In genomic region chr7:106065560-106066500, GRCh38 we compare ENCODE assay signal across 9 cellular contexts. TPM values are rescaled to one million over a fixed set of nuclear protein-coding genes. Genes with fewer than 3 reads are reported as not detected.
A peak's percentile ranks its signal among the peaks of the same experiment; 100 is the strongest.
DNase-seq lines count a peak whose midpoint lies in the region; ATAC-seq and TF ChIP-seq lines count a peak whose summit lies in the region.
"Had no signal": no experiment of that assay in that cellular context is flagged by ENCODE, and none has a peak within 500 bp of the region (broad histone marks: within the 10 kb centered on the region; RNA-seq: fewer than 3 reads in every experiment).

No MANE protein-coding gene starts in this region.

- H3K27me3 ChIP-seq in liver (ENCODE audit: control insufficient read depth in 4 of 4, insufficient read depth in 4 of 4, low read length in 3 of 4) (no peaks in the 10 kb centered on the region), subcutaneous abdominal adipose tissue (ENCODE audit: control insufficient read depth in 5 of 5, insufficient read depth in 4 of 5, low read length in 5 of 5) (no peaks in the 10 kb centered on the region)

- H3K9me3 ChIP-seq in liver (ENCODE audit: control insufficient read depth in 4 of 4, low read length in 3 of 4): no peaks in the 10 kb centered on the region
- H3K9me3 ChIP-seq in subcutaneous abdominal adipose tissue (ENCODE audit: control insufficient read depth in 5 of 5, low read length in 5 of 5): no peaks in the 10 kb centered on the region

- peak overlapping the region in 1 of 2 donors; percentile 56 for H3K9ac ChIP-seq in liver (ENCODE audit: low read depth in 1 of 2, low read length in 2 of 2)
- H3K9ac ChIP-seq in subcutaneous abdominal adipose tissue (ENCODE audit: low read length in 5 of 5): peak overlapping the region in 4 of 5 donors; percentile 50 to 71 (median 61)

- TF ChIP-seq RAD21 in liver (IDR thresholded peaks at IDR 0.05): peak in 1 of 2 donors; percentile 37

- TF ChIP-seq CTCF in cardiac fibroblast (IDR thresholded peaks at IDR 0.05; ENCODE audit: low read depth, low read length) (no peak), liver (IDR thresholded peaks at IDR 0.05; ENCODE audit: low read depth, low read length, missing input control) (no peak)

- H3K36me3 ChIP-seq in liver (ENCODE audit: control insufficient read depth in 4 of 4, insufficient read depth in 3 of 4, low read depth in 1 of 4, low read length in 3 of 4) (no peaks in the 10 kb centered on the region), subcutaneous abdominal adipose tissue (ENCODE audit: control insufficient read depth in 5 of 5, insufficient read depth in 5 of 5, low read length in 5 of 5) (no peaks in the 10 kb centered on the region)

- H3K27ac ChIP-seq in liver (ENCODE audit: low read depth in 1 of 2, low read length in 2 of 2): peak overlapping the region; percentile 85 to 96
- H3K27ac ChIP-seq in subcutaneous abdominal adipose tissue (ENCODE audit: low read depth, low read length): peak overlapping the region; percentile 97

- peaks cover 4 to 25% (median 13%) of the 10 kb centered on the region in 4 donors for H3K4me1 ChIP-seq in liver (ENCODE audit: control insufficient read depth in 4 of 4, insufficient read depth in 4 of 4, low read length in 3 of 4)
- peaks cover 2 to 55% (median 49%) of the 10 kb centered on the region in 5 donors for H3K4me1 ChIP-seq in subcutaneous abdominal adipose tissue (ENCODE audit: control insufficient read depth in 5 of 5, insufficient read depth in 5 of 5, low read length in 5 of 5)

- no peak for ATAC-seq in GM21390 (IDR thresholded peaks at IDR 0.05; ENCODE audit: unreplicated experiment)
- ATAC-seq in HG03354 (IDR thresholded peaks at IDR 0.05; ENCODE audit: poor library complexity, severe bottlenecking, unreplicated experiment): no peak

- 28% methylated on average over 26 of the region's 26 CpGs for WGBS in liver

- peak; percentile 35 for DNase-seq in LHCN-M2 (ENCODE audit: low read depth)
- DNase-seq in cardiac fibroblast (ENCODE audit: low read depth in 2 of 2): peak in 1 of 2 donors; percentile 39
- DNase-seq in NK-92 (lab: John Stamatoyannopoulos, UW; ENCODE audit: unreplicated experiment): no peak
- no peak for DNase-seq in NCI-H187 treated with DMSO at 0.1 percent for 48 hours (lab: John Stamatoyannopoulos, UW)
- DNase-seq: stimulated activated CD4-positive, alpha-beta T cell treated with anti-CD3 and anti-CD28 coated beads, Interleukin-2, amount 100 ng/mL, for 24 hours had no signal

- H3K4me3 ChIP-seq in cardiac fibroblast (replicated peaks in 1 of 2; ENCODE audit: low read depth in 2 of 2, low read length in 2 of 2) (peak overlapping the region; percentile 21 to 33), liver (ENCODE audit: low read depth in 1 of 3, low read length in 3 of 3) (peak overlapping the region in 2 of 3 donors; percentile 22 to 50), subcutaneous abdominal adipose tissue (ENCODE audit: low read depth in 1 of 5, low read length in 5 of 5) (peak overlapping the region; percentile 35 to 45 (median 42))

TF ChIP-seq in liver, 16 proteins besides CTCF, POLR2A, EP300 and RAD21:
- TF ChIP-seq NR2F2 (IDR thresholded peaks at IDR 0.05) (no peak), JUND (IDR thresholded peaks at IDR 0.05) (peak in 1 of 2 donors; percentile 17), SP1 (IDR thresholded peaks at IDR 0.05) (peak; percentile 61), MAX (IDR thresholded peaks at IDR 0.05) (peak; percentile 55), GABPA (IDR thresholded peaks at IDR 0.05 in 1 of 2, conservative IDR thresholded peaks at IDR 0.05 in 1 of 2) (no peak), RXRA (IDR thresholded peaks at IDR 0.05) (peak; percentile 82 to 91), TAF1 (conservative IDR thresholded peaks at IDR 0.05) (peak; percentile 18), HNF4A (conservative IDR thresholded peaks at IDR 0.05) (peak; percentile 69 to 70), EGR1 (IDR thresholded peaks at IDR 0.05; ENCODE audit: low read depth in 2 of 2) (no peak), FOXA2 (IDR thresholded peaks at IDR 0.05) (no peak), REST (IDR thresholded peaks at IDR 0.05) (peak; percentile 79), FOXA1 (IDR thresholded peaks at IDR 0.05) (no peak), ZBTB33 (IDR thresholded peaks at IDR 0.05) (no peak), YY1 (IDR thresholded peaks at IDR 0.05) (no peak), ATF3 (IDR thresholded peaks at IDR 0.05) (peak; percentile 23), HNF4G (IDR thresholded peaks at IDR 0.05) (no peak)

RNA-seq across cellular contexts. Expression of gene SYPL1, which starts 46.3 kb away (rescaled TPM):
- total RNA-seq in LHCN-M2 (2014; rRNA removed) (79.5 and 88.1 TPM in 2 replicates), liver (10 to 100 TPM; 25.5 to 26.5 TPM)
- 74.4 TPM for polyA plus RNA-seq in LHCN-M2 (2012)
- polyA plus RNA-seq in liver: 10 to 100 TPM; 31.1 to 41.2 TPM
